Comparison of ENCODE assay signal across 31 cellular contexts in the genomic region with DNA sequence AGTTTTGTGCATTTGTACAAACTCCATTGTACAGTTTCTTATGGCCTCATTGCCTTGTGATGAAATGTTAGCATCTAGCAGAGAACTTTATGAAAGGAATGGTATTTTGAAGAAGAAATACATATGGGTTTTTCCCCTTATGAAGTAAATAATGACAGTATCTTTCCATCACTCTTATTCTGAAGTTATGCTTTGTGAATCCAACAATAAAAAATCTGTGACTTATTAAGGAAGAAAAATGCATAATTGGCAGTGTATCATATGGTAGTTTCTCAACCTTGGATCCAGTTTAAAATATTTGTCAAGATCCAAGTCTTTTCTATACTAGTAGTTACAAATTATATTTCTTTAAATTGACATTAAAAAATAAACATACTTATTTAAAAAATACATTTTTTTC.
"Had no signal": no experiment of that assay in that cellular context is flagged by ENCODE, and none has a peak within 500 bp of the region (broad histone marks: within the 10 kb centered on the region; RNA-seq: fewer than 3 reads in every experiment).

No MANE protein-coding gene starts in this region.

- FAIRE-seq: colon, endometrium, endothelial cell of umbilical vein had no signal

- H3K9me3 ChIP-seq: adrenal gland, body of pancreas, esophagus squamous epithelium, gastrocnemius medialis, heart left ventricle had no signal

- H3K4me1 ChIP-seq: adrenal gland, body of pancreas, esophagus squamous epithelium, gastrocnemius medialis, heart left ventricle had no signal

- H3K27ac ChIP-seq: adrenal gland, body of pancreas, epithelial cell of prostate, esophagus squamous epithelium, foreskin keratinocyte, gastrocnemius medialis, heart left ventricle, WERI-Rb-1 had no signal

- H3K36me3 ChIP-seq: adrenal gland, esophagus squamous epithelium, gastrocnemius medialis, heart left ventricle, WERI-Rb-1 had no signal

- DNase-seq: activated B cell treated with CpG ODN at 0.5 μM for 24 hours; activated CD4-positive, alpha-beta T cell treated with anti-CD3 and anti-CD28 coated beads for 48 hours; activated CD4-positive, alpha-beta T cell treated with anti-CD3 and anti-CD28 coated beads, Interleukin-2, amount 50 U/mL, for 1 hour; activated CD4-positive, alpha-beta T cell treated with anti-CD3 and anti-CD28 coated beads, Interleukin-2, amount 50 U/mL, for 48 hours; activated CD8-positive, alpha-beta memory T cell treated with anti-CD3 and anti-CD28 coated beads for 24 hours; activated CD8-positive, alpha-beta T cell treated with anti-CD3 and anti-CD28 coated beads for 36 hours; activated effector memory CD4-positive, alpha-beta T cell treated with Interleukin-2 at 50 U/mL for 16 hours; activated gamma-delta T cell treated with Interleukin-2 at 50 U/mL for 16 hours; activated naive CD4-positive, alpha-beta T cell treated with anti-CD3 and anti-CD28 coated beads, Interleukin-2, amount 50 U/mL, for 16 hours; activated naive CD4-positive, alpha-beta T cell treated with Interleukin-2 at 50 U/mL for 16 hours; activated T-cell treated with anti-CD3 and anti-CD28 coated beads, Interleukin-2, amount 50 U/mL, for 4 hours; adrenal gland; amygdala; aorta; body of pancreas; caudate nucleus; cortex of kidney; effector CD8-positive, alpha-beta T cell; esophagus squamous epithelium; foreskin keratinocyte; gastrocnemius medialis; glutamatergic neuron; heart left ventricle; T-helper 1 cell; T-helper 17 cell; T1000; WERI-Rb-1 had no signal

- H3K4me3 ChIP-seq: adrenal gland, esophagus squamous epithelium, gastrocnemius medialis, heart left ventricle had no signal
